16 cellular contexts compared by ENCODE assay signal in genomic region chrX:40177942-40178715, GRCh38.
DNase-seq lines count a peak whose midpoint lies in the region; ATAC-seq lines count a peak whose summit lies in the region.
"Had no signal": no experiment of that assay in that cellular context is flagged by ENCODE, and none has a peak within 500 bp of the region (broad histone marks: within the 10 kb centered on the region; RNA-seq: fewer than 3 reads in every experiment).

No MANE protein-coding gene starts in this region.

- H3K27me3 ChIP-seq in H7 (ENCODE audit: control insufficient read depth, insufficient read depth, low read length) = peaks cover 9% of the 10 kb centered on the region; the same call in 1 of the 2 replicates
- H3K27me3 ChIP-seq: upper lobe of right lung had no signal

- peaks cover 27% of the 10 kb centered on the region for H3K4me1 Mint-ChIP-seq in activated naive CD4-positive, alpha-beta T cell treated with anti-CD3 and anti-CD28 coated beads, Interleukin-2, amount 10 ng/mL, durations not matched to agents 7 days and 5 days
- H3K4me1 Mint-ChIP-seq in effector memory CD8-positive, alpha-beta T cell (ENCODE audit: low read depth in 2 of 2) = peaks cover 15 to 21% of the 10 kb centered on the region in 2 donors
- H3K4me1 Mint-ChIP-seq in stimulated activated naive CD8-positive, alpha-beta T cell treated with anti-CD3 and anti-CD28 coated beads, Interleukin-15, amount 100 ng/mL, for 72 hours = peaks cover 30% of the 10 kb centered on the region

- no peaks in the 10 kb centered on the region for H3K36me3 Mint-ChIP-seq in activated naive CD4-positive, alpha-beta T cell treated with anti-CD3 and anti-CD28 coated beads, Interleukin-2, amount 10 ng/mL, durations not matched to agents 7 days and 5 days
- peaks cover 41% of the 10 kb centered on the region for H3K36me3 Mint-ChIP-seq in effector memory CD8-positive, alpha-beta T cell (ENCODE audit: insufficient read depth)
- H3K36me3 Mint-ChIP-seq: mesothelial cell of epicardium, WTC11 had no signal

- H3K27ac Mint-ChIP-seq in activated naive CD4-positive, alpha-beta T cell treated with anti-CD3 and anti-CD28 coated beads, Interleukin-2, amount 10 ng/mL, durations not matched to agents 7 days and 5 days = no peak overlapping the region
- H3K27ac Mint-ChIP-seq in effector memory CD8-positive, alpha-beta T cell = peak overlapping the region; percentile 47 to 66
- no peak overlapping the region for H3K27ac Mint-ChIP-seq in stimulated activated naive CD8-positive, alpha-beta T cell treated with anti-CD3 and anti-CD28 coated beads, Interleukin-15, amount 100 ng/mL, for 72 hours

- CTCF ChIA-PET in activated naive CD4-positive, alpha-beta T cell treated with anti-CD3 and anti-CD28 coated beads, Interleukin-2, amount 10 ng/mL, durations not matched to agents 7 days and 5 days (lab: Charles Lee) = interaction anchor here (1.1 kb wide), 2 partner anchors 9 to 23 kb away, joined by 3 read pairs; no protein-coding TSS in a partner anchor

- ATAC-seq in effector memory CD8-positive, alpha-beta T cell (replicated peaks) = no peak
- no peak for ATAC-seq in stimulated activated naive CD8-positive, alpha-beta T cell treated with anti-CD3 and anti-CD28 coated beads, Interleukin-15, amount 100 ng/mL, for 72 hours
- ATAC-seq: upper lobe of right lung, WTC11 had no signal

- peak overlapping the region; percentile 67 for H3K4me3 ChIP-seq in Jurkat, Clone E6-1 (ENCODE audit: low read length)
- no peak overlapping the region for H3K4me3 ChIP-seq in H7 (ENCODE audit: insufficient read depth, low read depth, low read length)

- H3K9me3 Mint-ChIP-seq in activated naive CD4-positive, alpha-beta T cell treated with anti-CD3 and anti-CD28 coated beads, Interleukin-2, amount 10 ng/mL, durations not matched to agents 7 days and 5 days = no peaks in the 10 kb centered on the region
- no peaks in the 10 kb centered on the region for H3K9me3 Mint-ChIP-seq in effector memory CD8-positive, alpha-beta T cell
- H3K9me3 Mint-ChIP-seq in stimulated activated naive CD8-positive, alpha-beta T cell treated with anti-CD3 and anti-CD28 coated beads, Interleukin-15, amount 100 ng/mL, for 72 hours = peaks cover 0 to 7% of the 10 kb centered on the region in 2 donors
- H3K9me3 Mint-ChIP-seq: WTC11 had no signal

- no peaks in the 10 kb centered on the region for H3K27me3 Mint-ChIP-seq in activated naive CD4-positive, alpha-beta T cell treated with anti-CD3 and anti-CD28 coated beads, Interleukin-2, amount 10 ng/mL, durations not matched to agents 7 days and 5 days
- H3K27me3 Mint-ChIP-seq in effector memory CD8-positive, alpha-beta T cell = no peaks in the 10 kb centered on the region
- no peaks in the 10 kb centered on the region for H3K27me3 Mint-ChIP-seq in stimulated activated naive CD8-positive, alpha-beta T cell treated with anti-CD3 and anti-CD28 coated beads, Interleukin-15, amount 100 ng/mL, for 72 hours

- peak overlapping the region; percentile 85 for H3K4me3 Mint-ChIP-seq in activated naive CD4-positive, alpha-beta T cell treated with anti-CD3 and anti-CD28 coated beads, Interleukin-2, amount 10 ng/mL, durations not matched to agents 7 days and 5 days
- H3K4me3 Mint-ChIP-seq in effector memory CD8-positive, alpha-beta T cell = no peak overlapping the region
- peak overlapping the region; percentile 41 to 94 for H3K4me3 Mint-ChIP-seq in stimulated activated naive CD8-positive, alpha-beta T cell treated with anti-CD3 and anti-CD28 coated beads, Interleukin-15, amount 100 ng/mL, for 72 hours

- no peak for DNase-seq in activated naive CD4-positive, alpha-beta T cell treated with anti-CD3 and anti-CD28 coated beads, Interleukin-2, amount 10 ng/mL, durations not matched to agents 7 days and 5 days
- no peak for DNase-seq in activated naive CD4-positive, alpha-beta T cell (lab: John Stamatoyannopoulos, UW)
- peak; percentile 82 for DNase-seq in Jurkat, Clone E6-1 (ENCODE audit: low read depth, low spot score)
- DNase-seq in effector memory CD8-positive, alpha-beta T cell = no peak
- no peak for DNase-seq in stimulated activated naive CD8-positive, alpha-beta T cell treated with anti-CD3 and anti-CD28 coated beads, Interleukin-15, amount 100 ng/mL, for 72 hours
- DNase-seq in A172 (ENCODE audit: low spot score) (no peak), NCI-H2107 treated with DMSO at 0.1 percent for 48 hours (lab: John Stamatoyannopoulos, UW; ENCODE audit: unreplicated experiment) (no peak), H7 (no peak)
- DNase-seq: activated effector memory CD4-positive, alpha-beta T cell treated with Interleukin-2 at 50 U/mL for 16 hours; foreskin melanocyte; NCI-H1105; NCI-H345; upper lobe of right lung had no signal

- H3K36me3 ChIP-seq in H7 (replicated peaks; ENCODE audit: control insufficient read depth, insufficient read depth, low read length) = no peaks in the 10 kb centered on the region
- H3K36me3 ChIP-seq: breast epithelium, upper lobe of right lung had no signal

Comparison
In these comparisons a context has a peak if more than half of its experiments do, and no peak if none do; other contexts are left out.
1. H3K27ac Mint-ChIP-seq: peak in effector memory CD8-positive, alpha-beta T cell (2 of 2); none in activated naive CD4-positive, alpha-beta T cell treated with anti-CD3 and anti-CD28 coated beads, Interleukin-2, amount 10 ng/mL, durations not matched to agents 7 days and 5 days (single experiment) and stimulated activated naive CD8-positive, alpha-beta T cell treated with anti-CD3 and anti-CD28 coated beads, Interleukin-15, amount 100 ng/mL, for 72 hours (0 of 2).
2. H3K4me3 Mint-ChIP-seq: peak in activated naive CD4-positive, alpha-beta T cell treated with anti-CD3 and anti-CD28 coated beads, Interleukin-2, amount 10 ng/mL, durations not matched to agents 7 days and 5 days (single experiment) and stimulated activated naive CD8-positive, alpha-beta T cell treated with anti-CD3 and anti-CD28 coated beads, Interleukin-15, amount 100 ng/mL, for 72 hours (2 of 2); none in effector memory CD8-positive, alpha-beta T cell (0 of 2).